21 cellular contexts compared by ENCODE assay signal in the genomic region with DNA sequence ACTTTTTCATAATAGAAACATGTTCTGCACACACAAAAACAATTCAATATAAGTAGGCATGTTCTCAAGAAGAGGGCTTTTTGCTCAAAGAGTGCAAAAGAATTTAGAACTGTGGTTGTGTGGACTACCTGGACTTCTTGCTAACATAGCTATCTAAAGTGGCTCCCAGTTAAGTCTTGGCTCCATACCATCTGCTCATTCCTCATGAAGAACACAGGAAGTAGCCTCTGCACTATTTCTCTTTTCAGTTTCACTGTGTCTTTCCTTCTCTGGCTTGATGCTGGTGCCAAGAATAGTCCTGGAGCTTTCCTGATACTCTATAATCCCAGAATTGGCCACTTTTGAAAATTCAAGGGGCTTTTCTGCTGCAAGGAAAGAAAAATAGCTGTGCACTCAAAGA.
DNase-seq lines count a peak whose midpoint lies in the region; ATAC-seq and TF ChIP-seq lines count a peak whose summit lies in the region.
"Had no signal": no experiment of that assay in that cellular context is flagged by ENCODE, and none has a peak within 500 bp of the region (broad histone marks: within the 10 kb centered on the region; RNA-seq: fewer than 3 reads in every experiment).

No MANE protein-coding gene starts in this region.

- H3K27me3 ChIP-seq in tibial nerve = no peaks in the 10 kb centered on the region
- H3K27me3 ChIP-seq: BE2C; BLaER1 treated with 17β-estradiol and CSF1 and Interleukin-3, amounts not matched to agents 10 nM and 100 nM had no signal

- DNase-seq in DMS53 (lab: John Stamatoyannopoulos, UW) (peak; percentile 19), DMS53 treated with DMSO at 0.1 percent for 48 hours (lab: John Stamatoyannopoulos, UW; ENCODE audit: unreplicated experiment) (no peak), left ventricle myocardium superior (no peak), left cardiac atrium (no peak), fibroblast of the aortic adventitia (ENCODE audit: low read depth) (peak; percentile 22), tibial nerve (ENCODE audit: low spot score in 2 of 2) (no peak), iPS-NIHi11 (ENCODE audit: low spot score) (no peak)
- DNase-seq: 8988T; ACHN; AML-193; BE2C; CD4-positive, alpha-beta T cell; CD8-positive, alpha-beta memory T cell; DMS 273 treated with DMSO at 0.1 percent for 48 hours; DND-41; GM23248; H7; HCEC 1CT had no signal

- no peak for TF ChIP-seq POLR2A in tibial nerve (IDR thresholded peaks at IDR 0.05)

- intact Hi-C loops in left ventricle myocardium superior (cut with micrococcal nuclease) (no loop called here), left cardiac atrium (cut with DNase I) (no loop called here)

- H3K4me3 ChIP-seq in fibroblast of the aortic adventitia (ENCODE audit: low read depth, low read length) = no peak overlapping the region
- H3K4me3 ChIP-seq in tibial nerve = no peak overlapping the region
- H3K4me3 ChIP-seq: A549; BLaER1 treated with 17β-estradiol and CSF1 and Interleukin-3, amounts not matched to agents 10 nM and 100 nM; GM23248 had no signal

- TF ChIP-seq EP300 in tibial nerve (IDR thresholded peaks at IDR 0.05) = no peak

- no peak for TF ChIP-seq CTCF in fibroblast of the aortic adventitia (IDR thresholded peaks at IDR 0.05; ENCODE audit: insufficient read depth, low read length)
- TF ChIP-seq CTCF in tibial nerve (IDR thresholded peaks at IDR 0.05) = no peak

- peak; percentile 72 for ATAC-seq in left ventricle myocardium superior
- no peak for ATAC-seq in left cardiac atrium
- no peak for ATAC-seq in HG02610 (IDR thresholded peaks at IDR 0.05; ENCODE audit: unreplicated experiment)
- ATAC-seq: A549 had no signal

- H3K36me3 ChIP-seq in tibial nerve = no peaks in the 10 kb centered on the region
- H3K36me3 ChIP-seq: BE2C; BLaER1 treated with 17β-estradiol and CSF1 and Interleukin-3, amounts not matched to agents 10 nM and 100 nM had no signal

- no peaks in the 10 kb centered on the region for H3K9me3 ChIP-seq in tibial nerve
- H3K9me3 ChIP-seq: A549, BE2C had no signal

- no peaks in the 10 kb centered on the region for H3K4me1 ChIP-seq in tibial nerve
- H3K4me1 ChIP-seq: A549; BE2C; BLaER1 treated with 17β-estradiol and CSF1 and Interleukin-3, amounts not matched to agents 10 nM and 100 nM had no signal

- no peak overlapping the region for H3K27ac ChIP-seq in tibial nerve
- H3K27ac ChIP-seq: A549; BLaER1 treated with 17β-estradiol and CSF1 and Interleukin-3, amounts not matched to agents 10 nM and 100 nM; GM23248 had no signal

Comparison
In these comparisons a context has a peak if more than half of its experiments do, and no peak if none do; other contexts are left out.
1. DNase-seq: peak in DMS53 (single experiment) and fibroblast of the aortic adventitia (single experiment); none in DMS53 treated with DMSO at 0.1 percent for 48 hours (single experiment), left ventricle myocardium superior (single experiment), left cardiac atrium (single experiment), tibial nerve (0 of 2) and iPS-NIHi11 (single experiment).